Comparison of ENCODE assay signal across 1 cellular context in the genomic region with DNA sequence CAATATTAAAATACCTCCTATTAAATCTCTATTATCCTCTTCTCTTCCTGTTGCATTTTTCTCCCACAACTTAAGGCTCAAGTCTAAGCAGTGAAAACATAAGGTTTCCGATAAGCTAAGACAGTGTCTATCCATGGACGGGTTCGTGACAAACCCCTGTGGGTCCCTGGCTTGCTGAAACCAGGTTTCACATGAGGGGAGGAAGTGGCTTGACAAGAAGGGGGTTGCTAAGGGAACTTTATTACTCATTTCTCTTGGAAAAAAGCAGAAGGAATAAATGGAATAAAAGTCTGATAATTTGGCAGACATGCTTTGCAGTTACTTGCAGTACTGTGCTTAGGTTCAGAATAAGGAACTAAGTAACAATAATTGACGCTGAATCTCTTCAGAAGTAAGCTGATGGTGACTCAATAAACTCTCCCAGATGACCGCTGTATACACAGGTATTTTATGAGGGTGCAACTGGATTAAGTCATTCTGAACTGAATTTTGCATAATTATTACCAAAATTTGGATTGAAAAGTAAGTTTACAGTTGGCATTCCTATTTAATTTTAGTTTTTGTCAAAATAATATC.
TF ChIP-seq lines count a peak whose summit lies in the region.

No MANE protein-coding gene starts in this region.

TF ChIP-seq in GM12878, 131 proteins besides CTCF, POLR2A, EP300 and RAD21 (continued from another document):
- TF ChIP-seq STAT3 (IDR thresholded peaks at IDR 0.05; ENCODE audit: low read depth, low read length): no peak
- no peak for TF ChIP-seq WRNIP1 (IDR thresholded peaks at IDR 0.05; ENCODE audit: borderline replicate concordance, low read depth, low read length)
- TF ChIP-seq PAX8 (IDR thresholded peaks at IDR 0.05): no peak
- no peak for TF ChIP-seq SMC3 (IDR thresholded peaks at IDR 0.05; ENCODE audit: borderline replicate concordance, low read length)
- no peak for TF ChIP-seq PAX5 (IDR thresholded peaks at IDR 0.05; ENCODE audit: borderline replicate concordance, low read depth, low read length)
- TF ChIP-seq BCLAF1 (IDR thresholded peaks at IDR 0.05): no peak
- no peak for TF ChIP-seq SMARCA5 (IDR thresholded peaks at IDR 0.05)
- TF ChIP-seq SMAD5 (IDR thresholded peaks at IDR 0.05; ENCODE audit: low read depth): no peak
- TF ChIP-seq CREM (IDR thresholded peaks at IDR 0.05; ENCODE audit: low read depth): no peak; the same call in 1 of the 2 replicates
TF ChIP-seq in GM12878: peak in this region for 9.
